1 cellular context compared by ENCODE assay signal in the genomic region with DNA sequence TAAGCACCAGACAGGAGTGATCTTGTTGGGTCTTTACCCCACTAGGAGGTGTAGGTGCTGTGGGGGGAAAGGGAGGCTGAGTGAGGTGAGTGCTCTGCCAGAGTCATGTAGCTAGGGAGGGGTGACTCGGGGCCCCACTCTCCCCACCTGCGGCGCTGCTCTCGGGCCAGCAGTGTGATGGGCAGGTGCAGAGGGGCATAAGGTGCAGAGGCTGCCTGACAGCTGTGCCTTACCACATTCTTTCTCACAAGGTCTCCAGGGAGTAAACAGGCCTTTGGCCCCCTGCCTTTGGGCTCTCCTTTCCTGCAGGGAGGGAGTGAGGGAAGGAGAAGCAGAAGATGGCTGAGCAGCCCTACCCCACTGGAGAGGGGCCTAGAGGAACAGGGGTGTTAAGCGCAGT.
TF ChIP-seq lines count a peak whose summit lies in the region.

No MANE protein-coding gene starts in this region.

TF ChIP-seq in HepG2, 621 proteins besides CTCF, POLR2A, EP300 and RAD21:
- TF ChIP-seq PPARG (CRISPR knock-in tag; conservative IDR thresholded peaks at IDR 0.05) (no peak), RBM39 (IDR thresholded peaks at IDR 0.05; ENCODE audit: low read depth, low read length, poor library complexity, severe bottlenecking) (no peak), ERF (CRISPR knock-in tag; IDR thresholded peaks at IDR 0.05) (no peak), ZNF317 (CRISPR knock-in tag; IDR thresholded peaks at IDR 0.05) (no peak), MED1 (CRISPR knock-in tag; IDR thresholded peaks at IDR 0.05) (0 out of 2 replicates have a peak, but pooled peaks have one; percentile 4), ZMYM3 (CRISPR knock-in tag; IDR thresholded peaks at IDR 0.05) (no peak)
- TF ChIP-seq, protein P1, sequence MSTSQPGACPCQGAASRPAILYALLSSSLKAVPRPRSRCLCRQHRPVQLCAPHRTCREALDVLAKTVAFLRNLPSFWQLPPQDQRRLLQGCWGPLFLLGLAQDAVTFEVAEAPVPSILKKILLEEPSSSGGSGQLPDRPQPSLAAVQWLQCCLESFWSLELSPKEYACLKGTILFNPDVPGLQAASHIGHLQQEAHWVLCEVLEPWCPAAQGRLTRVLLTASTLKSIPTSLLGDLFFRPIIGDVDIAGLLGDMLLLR (CRISPR knock-in tag; IDR thresholded peaks at IDR 0.05) = no peak
